In genomic region chr11:2728663-2729332, GRCh38 we compare ENCODE assay signal across 1 cellular context.
TF ChIP-seq lines count a peak whose summit lies in the region.

No MANE protein-coding gene starts in this region.

TF ChIP-seq in HepG2, 621 proteins besides CTCF, POLR2A, EP300 and RAD21 (continued from another document and continues in another):
- TF ChIP-seq ZNF281 (CRISPR knock-in tag; IDR thresholded peaks at IDR 0.05; ENCODE audit: borderline replicate concordance) (peak; percentile 85), RORA (CRISPR knock-in tag; IDR thresholded peaks at IDR 0.05) (no peak), EZH2 (conservative IDR thresholded peaks at IDR 0.05; ENCODE audit: low read depth, low read length) (no peak), GZF1 (CRISPR knock-in tag; IDR thresholded peaks at IDR 0.05) (peak; percentile 76; the same call in 1 of the 2 replicates), KLF6 (CRISPR knock-in tag; IDR thresholded peaks at IDR 0.05) (no peak), ZNF484 (CRISPR knock-in tag; IDR thresholded peaks at IDR 0.05; ENCODE audit: borderline replicate concordance, low read depth) (no peak), EED (CRISPR knock-in tag; IDR thresholded peaks at IDR 0.05) (no peak), ETV5 (CRISPR knock-in tag; IDR thresholded peaks at IDR 0.05; ENCODE audit: borderline replicate concordance) (no peak), FUBP1 (CRISPR knock-in tag; IDR thresholded peaks at IDR 0.05; ENCODE audit: borderline replicate concordance) (0 out of 2 replicates have a peak, but pooled peaks have one; percentile 19), ZNF354B (CRISPR knock-in tag; IDR thresholded peaks at IDR 0.05) (no peak), ZNF234 (CRISPR knock-in tag; conservative IDR thresholded peaks at IDR 0.05) (no peak), ZNF660 (CRISPR knock-in tag; IDR thresholded peaks at IDR 0.05; ENCODE audit: borderline replicate concordance, low read depth) (no peak), PTBP1 (IDR thresholded peaks at IDR 0.05; ENCODE audit: low read depth, low read length, poor library complexity, severe bottlenecking) (no peak), YEATS4 (CRISPR knock-in tag; IDR thresholded peaks at IDR 0.05; ENCODE audit: borderline replicate concordance) (0 out of 2 replicates have a peak, but pooled peaks have one; percentile 28), PRMT3 (CRISPR knock-in tag; IDR thresholded peaks at IDR 0.05; ENCODE audit: borderline replicate concordance, low read depth) (no peak; the same call in 1 of the 2 replicates), FLYWCH1 (CRISPR knock-in tag; IDR thresholded peaks at IDR 0.05) (no peak), ZNF558 (CRISPR knock-in tag; IDR thresholded peaks at IDR 0.05; ENCODE audit: borderline replicate concordance) (peak; percentile 60; the same call in 1 of the 2 replicates), ATM (IDR thresholded peaks at IDR 0.05; ENCODE audit: borderline replicate concordance) (no peak), ZNF142 (CRISPR knock-in tag; IDR thresholded peaks at IDR 0.05) (no peak), SKI (IDR thresholded peaks at IDR 0.05; ENCODE audit: partially characterized antibody) (peak; percentile 57), ZBTB49 (CRISPR knock-in tag; IDR thresholded peaks at IDR 0.05; ENCODE audit: borderline replicate concordance) (no peak), POLR2G (IDR thresholded peaks at IDR 0.05; ENCODE audit: low read depth, low read length) (peak; percentile 86), ZNF501 (CRISPR knock-in tag; IDR thresholded peaks at IDR 0.05) (no peak), SALL1 (CRISPR knock-in tag; IDR thresholded peaks at IDR 0.05) (peak; percentile 85), ZFP36L2 (CRISPR knock-in tag; IDR thresholded peaks at IDR 0.05) (no peak), ZNF749 (CRISPR knock-in tag; IDR thresholded peaks at IDR 0.05; ENCODE audit: borderline replicate concordance) (0 out of 2 replicates have a peak, but pooled peaks have one; percentile 37), ZNF800 (CRISPR knock-in tag; IDR thresholded peaks at IDR 0.05) (no peak), KAT7 (CRISPR knock-in tag; IDR thresholded peaks at IDR 0.05; ENCODE audit: borderline replicate concordance) (no peak)
- TF ChIP-seq, protein P1, sequence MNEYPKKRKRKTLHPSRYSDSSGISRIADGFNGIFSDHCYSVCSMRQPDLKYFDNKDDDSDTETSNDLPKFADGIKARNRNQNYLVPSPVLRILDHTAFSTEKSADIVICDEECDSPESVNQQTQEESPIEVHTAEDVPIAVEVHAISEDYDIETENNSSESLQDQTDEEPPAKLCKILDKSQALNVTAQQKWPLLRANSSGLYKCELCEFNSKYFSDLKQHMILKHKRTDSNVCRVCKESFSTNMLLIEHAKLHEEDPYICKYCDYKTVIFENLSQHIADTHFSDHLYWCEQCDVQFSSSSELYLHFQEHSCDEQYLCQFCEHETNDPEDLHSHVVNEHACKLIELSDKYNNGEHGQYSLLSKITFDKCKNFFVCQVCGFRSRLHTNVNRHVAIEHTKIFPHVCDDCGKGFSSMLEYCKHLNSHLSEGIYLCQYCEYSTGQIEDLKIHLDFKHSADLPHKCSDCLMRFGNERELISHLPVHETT (CRISPR knock-in tag; conservative IDR thresholded peaks at IDR 0.05) = no peak; the same call in 1 of the 2 replicates
- TF ChIP-seq, protein P2, sequence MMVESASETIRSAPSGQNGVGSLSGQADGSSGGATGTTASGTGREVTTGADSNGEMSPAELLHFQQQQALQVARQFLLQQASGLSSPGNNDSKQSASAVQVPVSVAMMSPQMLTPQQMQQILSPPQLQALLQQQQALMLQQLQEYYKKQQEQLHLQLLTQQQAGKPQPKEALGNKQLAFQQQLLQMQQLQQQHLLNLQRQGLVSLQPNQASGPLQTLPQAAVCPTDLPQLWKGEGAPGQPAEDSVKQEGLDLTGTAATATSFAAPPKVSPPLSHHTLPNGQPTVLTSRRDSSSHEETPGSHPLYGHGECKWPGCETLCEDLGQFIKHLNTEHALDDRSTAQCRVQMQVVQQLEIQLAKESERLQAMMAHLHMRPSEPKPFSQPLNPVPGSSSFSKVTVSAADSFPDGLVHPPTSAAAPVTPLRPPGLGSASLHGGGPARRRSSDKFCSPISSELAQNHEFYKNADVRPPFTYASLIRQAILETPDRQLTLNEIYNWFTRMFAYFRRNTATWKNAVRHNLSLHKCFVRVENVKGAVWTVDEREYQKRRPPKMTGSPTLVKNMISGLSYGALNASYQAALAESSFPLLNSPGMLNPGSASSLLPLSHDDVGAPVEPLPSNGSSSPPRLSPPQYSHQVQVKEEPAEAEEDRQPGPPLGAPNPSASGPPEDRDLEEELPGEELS (CRISPR knock-in tag; IDR thresholded peaks at IDR 0.05) = peak; percentile 94
- TF ChIP-seq, protein P3, sequence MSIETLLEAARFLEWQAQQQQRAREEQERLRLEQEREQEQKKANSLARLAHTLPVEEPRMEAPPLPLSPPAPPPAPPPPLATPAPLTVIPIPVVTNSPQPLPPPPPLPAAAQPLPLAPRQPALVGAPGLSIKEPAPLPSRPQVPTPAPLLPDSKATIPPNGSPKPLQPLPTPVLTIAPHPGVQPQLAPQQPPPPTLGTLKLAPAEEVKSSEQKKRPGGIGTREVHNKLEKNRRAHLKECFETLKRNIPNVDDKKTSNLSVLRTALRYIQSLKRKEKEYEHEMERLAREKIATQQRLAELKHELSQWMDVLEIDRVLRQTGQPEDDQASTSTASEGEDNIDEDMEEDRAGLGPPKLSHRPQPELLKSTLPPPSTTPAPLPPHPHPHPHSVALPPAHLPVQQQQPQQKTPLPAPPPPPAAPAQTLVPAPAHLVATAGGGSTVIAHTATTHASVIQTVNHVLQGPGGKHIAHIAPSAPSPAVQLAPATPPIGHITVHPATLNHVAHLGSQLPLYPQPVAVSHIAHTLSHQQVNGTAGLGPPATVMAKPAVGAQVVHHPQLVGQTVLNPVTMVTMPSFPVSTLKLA (IDR thresholded peaks at IDR 0.05) = no peak
